ENCODE assay signal across 21 cellular contexts in genomic region chr13:113538689-113539058, GRCh38. TPM values are rescaled to one million over a fixed set of nuclear protein-coding genes. Genes with fewer than 3 reads are reported as not detected.
DNase-seq lines count a peak whose midpoint lies in the region; ATAC-seq, FAIRE-seq and TF ChIP-seq lines count a peak whose summit lies in the region.
"Had no signal": no experiment of that assay in that cellular context is flagged by ENCODE, and none has a peak within 500 bp of the region (broad histone marks: within the 10 kb centered on the region; RNA-seq: fewer than 3 reads in every experiment).

No MANE protein-coding gene starts in this region.

- H3K4me3 ChIP-seq in BE2C (ENCODE audit: low read depth, low read length) (peak overlapping the region; percentile 9), PC-3 (ENCODE audit: low read length) (peak overlapping the region; percentile 62), kidney (ENCODE audit: low read length in 2 of 2) (no peak overlapping the region), prostate gland (no peak overlapping the region)
- H3K4me3 ChIP-seq: GM23248 had no signal

- TF ChIP-seq CTCF in BE2C (IDR thresholded peaks at IDR 0.05; ENCODE audit: low read depth, low read length) = no peak
- TF ChIP-seq CTCF in PC-3 (conservative IDR thresholded peaks at IDR 0.05; ENCODE audit: low read depth, low read length) = no peak
- TF ChIP-seq CTCF in kidney (IDR thresholded peaks at IDR 0.05; ENCODE audit: borderline replicate concordance, extremely low read depth, insufficient read depth) = no peak
- TF ChIP-seq CTCF in prostate gland (IDR thresholded peaks at IDR 0.05) = no peak

- H3K27me3 ChIP-seq in BE2C = no peaks in the 10 kb centered on the region
- no peaks in the 10 kb centered on the region for H3K27me3 ChIP-seq in PC-3 (ENCODE audit: low read length)
- H3K27me3 ChIP-seq in prostate gland (replicated peaks; ENCODE audit: insufficient read depth) = no peaks in the 10 kb centered on the region

- H4K20me1 ChIP-seq in PC-3 (ENCODE audit: low read length) = no peaks in the 10 kb centered on the region

- no peak overlapping the region for H3K27ac ChIP-seq in PC-3 (ENCODE audit: low read length)
- H3K27ac ChIP-seq in kidney (ENCODE audit: low read depth in 2 of 2, low read length in 2 of 2) = no peak overlapping the region
- H3K27ac ChIP-seq in prostate gland = no peak overlapping the region
- H3K27ac ChIP-seq: GM23248 had no signal

- no peak for TF ChIP-seq POLR2A in prostate gland (IDR thresholded peaks at IDR 0.05)

- H3K79me2 ChIP-seq in PC-3 (ENCODE audit: low read length) = no peaks in the 10 kb centered on the region

- peaks cover 18% of the 10 kb centered on the region for H3K4me1 ChIP-seq in BE2C
- H3K4me1 ChIP-seq in PC-3 (ENCODE audit: insufficient read depth, low read length) = peaks cover 13% of the 10 kb centered on the region
- H3K4me1 ChIP-seq in kidney (ENCODE audit: control insufficient read depth in 1 of 2, insufficient read depth in 1 of 2, low read depth in 1 of 2, low read length in 2 of 2) = no peaks in the 10 kb centered on the region
- no peaks in the 10 kb centered on the region for H3K4me1 ChIP-seq in prostate gland (replicated peaks)

- H3K9ac ChIP-seq in PC-3 (ENCODE audit: low read length) (no peak overlapping the region), kidney (ENCODE audit: low read length in 2 of 2) (no peak overlapping the region)
- H3K9ac ChIP-seq: GM23248 had no signal

- POLR2A ChIA-PET in PC-3 (lab: Charles Lee; ENCODE audit: unreplicated experiment) = no interaction called here

- H3K36me3 ChIP-seq in BE2C = peaks cover 4% of the 10 kb centered on the region
- no peaks in the 10 kb centered on the region for H3K36me3 ChIP-seq in PC-3 (ENCODE audit: low read depth, low read length)
- H3K36me3 ChIP-seq in kidney (ENCODE audit: control insufficient read depth in 1 of 2, insufficient read depth in 2 of 2, low read length in 2 of 2) = peaks cover 0 to 6% of the 10 kb centered on the region in 2 donors
- H3K36me3 ChIP-seq in prostate gland = no peaks in the 10 kb centered on the region

- peak overlapping the region; percentile 74 for H3K4me2 ChIP-seq in PC-3 (ENCODE audit: low read length)

- CTCF ChIA-PET in PC-3 (lab: Charles Lee) = interaction anchor here (0.5 kb wide), 1 partner anchor 658 kb away, joined by 3 read pairs; no protein-coding TSS in a partner anchor

- DNase-seq in BE2C (peak; percentile 67), PC-3 (peak; percentile 69), kidney (peak; percentile 53), prostate gland (ENCODE audit: low spot score) (peak; percentile 50), DMS 273 treated with DMSO at 0.1 percent for 48 hours (lab: John Stamatoyannopoulos, UW) (no peak), DMS53 treated with DMSO at 0.1 percent for 48 hours (lab: John Stamatoyannopoulos, UW; ENCODE audit: unreplicated experiment) (no peak)
- DNase-seq: 8988T; Calu3; CD8-positive, alpha-beta T cell; DMS79; GM23248; KBM-7; NCI-H1105 treated with DMSO at 0.1 percent for 48 hours; NCI-H1694 treated with DMSO at 0.1 percent for 48 hours; NCI-H510A treated with DMSO at 0.1 percent for 48 hours; NCI-H774; OCI-M1; SHP77 treated with DMSO at 0.1 percent for 48 hours had no signal

- peak overlapping the region; percentile 59; the same call in 1 of the 2 replicates for H2AFZ ChIP-seq in PC-3 (ENCODE audit: low read length)
- H2AFZ ChIP-seq: GM23248 had no signal

- ATAC-seq in PC-3 = peak; percentile 86
- ATAC-seq in GM18861 (IDR thresholded peaks at IDR 0.05; ENCODE audit: unreplicated experiment) = no peak
- no peak for ATAC-seq in HG02981 (IDR thresholded peaks at IDR 0.05; ENCODE audit: unreplicated experiment)
- ATAC-seq: CD8-positive, alpha-beta T cell; HepG2 had no signal

- intact Hi-C loops in PC-3 (cut with micrococcal nuclease) (no loop called here), kidney (cut with DNase I) (no loop called here), prostate gland (cut with DNase I) (no loop called here)

- H3K9me3 ChIP-seq in BE2C (no peaks in the 10 kb centered on the region; the same call in 1 of the 2 replicates), PC-3 (ENCODE audit: low read length) (no peaks in the 10 kb centered on the region), kidney (ENCODE audit: control insufficient read depth in 1 of 2, low read length in 2 of 2) (no peaks in the 10 kb centered on the region), prostate gland (no peaks in the 10 kb centered on the region)

- FAIRE-seq in kidney (lab: Jason Lieb, UNC) = no peak
- FAIRE-seq: HepG2 had no signal

- no peaks in the 10 kb centered on the region for H3K9me2 ChIP-seq in PC-3 (replicated peaks; ENCODE audit: low read length)

- H3F3A ChIP-seq in PC-3 (ENCODE audit: low read length, unreplicated experiment) = no peaks in the 10 kb centered on the region

- no TSS peak for BruUV-seq in PC-3 (replicated peaks; lab: Mats Ljungman, UMichigan)

- 42% methylated on average over 28 of the region's 28 CpGs for WGBS in prostate gland

RNA-seq across cellular contexts. Expression of gene TFDP1, which starts 45.9 kb away (rescaled TPM):
- 80.3 TPM for polyA plus RNA-seq in BE2C (2012; ENCODE audit: insufficient read depth, insufficient read length, low read depth)
- total RNA-seq in PC-3 (2014; rRNA removed) = 89.5 and 105 TPM in 2 replicates
- total RNA-seq in kidney = 46.9 TPM
- 33.8 TPM for polyA plus RNA-seq in kidney (ENCODE audit: insufficient read depth, low read depth, low replicate concordance)
- 10 to 100 TPM; 50.1 to 62.4 TPM for total RNA-seq in prostate gland

RNA-seq across cellular contexts. Expression of gene DCUN1D2, which starts 48.2 kb away (rescaled TPM):
- polyA plus RNA-seq in BE2C (2012; ENCODE audit: insufficient read depth, insufficient read length, low read depth) = 31.7 TPM
- 11.6 and 15.0 TPM in 2 replicates for total RNA-seq in PC-3 (2014; rRNA removed)
- total RNA-seq in kidney = 19.5 TPM
- polyA plus RNA-seq in kidney (ENCODE audit: insufficient read depth, low read depth, low replicate concordance) = 7.6 TPM
- total RNA-seq in prostate gland = 10 to 100 TPM; 11.0 to 48.0 TPM

Comparison
In these comparisons a context has a peak if more than half of its experiments do, and no peak if none do; other contexts are left out.
1. DNase-seq: peak in BE2C (single experiment), PC-3 (single experiment), kidney (single experiment) and prostate gland (single experiment); none in DMS 273 treated with DMSO at 0.1 percent for 48 hours (single experiment) and DMS53 treated with DMSO at 0.1 percent for 48 hours (single experiment).
2. H3K4me3 ChIP-seq: peak in BE2C (single experiment) and PC-3 (single experiment); none in kidney (0 of 2) and prostate gland (0 of 2).